ENCODE assay signal across 8 cellular contexts in genomic region chr5:13987843-13988464, GRCh38. TPM values are rescaled to one million over a fixed set of nuclear protein-coding genes. Genes with fewer than 3 reads are reported as not detected.
DNase-seq lines count a peak whose midpoint lies in the region; ATAC-seq and TF ChIP-seq lines count a peak whose summit lies in the region.

No MANE protein-coding gene starts in this region.

- H3K9me2 ChIP-seq in PC-9 (ENCODE audit: insufficient read depth) = no peaks in the 10 kb centered on the region

- peak overlapping the region; percentile 25; the same call in 1 of the 2 replicates for H3K27ac ChIP-seq in PC-9
- H3K27ac ChIP-seq in coronary artery = no peak overlapping the region
- H3K27ac ChIP-seq in lung (ENCODE audit: low read depth in 1 of 2, low read length in 1 of 2) = no peak overlapping the region
- H3K27ac ChIP-seq in effector memory CD4-positive, alpha-beta T cell (ENCODE audit: insufficient read depth, low read length, poor library complexity, severe bottlenecking) = no peak overlapping the region

- WGBS in lung, 2 donors = 16 to 17% methylated on average over 7 of the region's 7 CpGs

- H2AFZ ChIP-seq in PC-9 = no peak overlapping the region

- CTCF ChIA-PET in PC-9 (lab: Charles Lee) = interaction anchor here (0.6 to 1.8 kb wide), 8 partner anchors 45 to 573 kb away, joined by 3 to 10 read pairs (median 4); no protein-coding TSS in a partner anchor

- H3K79me2 ChIP-seq in PC-9 (ENCODE audit: low read depth) = peaks cover 13% of the 10 kb centered on the region; the same call in 1 of the 2 replicates

- H3K4me1 ChIP-seq in PC-9 (replicated peaks; ENCODE audit: insufficient read depth) (peaks cover 30% of the 10 kb centered on the region), lung (ENCODE audit: control insufficient read depth in 2 of 2, insufficient read depth in 2 of 2, low read length in 2 of 2) (no peaks in the 10 kb centered on the region)
- H3K4me1 ChIP-seq in effector memory CD4-positive, alpha-beta T cell (ENCODE audit: control insufficient read depth, insufficient read depth, low read length, poor library complexity, severe bottlenecking) = no peaks in the 10 kb centered on the region

- H3K9me3 ChIP-seq in PC-9 (ENCODE audit: insufficient read depth, low read depth) = no peaks in the 10 kb centered on the region
- H3K9me3 ChIP-seq in lung (ENCODE audit: control insufficient read depth in 2 of 2, insufficient read depth in 1 of 2, low read length in 1 of 2) = no peaks in the 10 kb centered on the region
- H3K9me3 ChIP-seq in effector memory CD4-positive, alpha-beta T cell (ENCODE audit: control insufficient read depth, low read length) = no peaks in the 10 kb centered on the region

- peaks cover 8% of the 10 kb centered on the region; the same call in 1 of the 2 replicates for H3F3A ChIP-seq in PC-9 (ENCODE audit: insufficient read depth, low read depth)

- DNase-seq in DMS79 (lab: John Stamatoyannopoulos, UW) (peak; percentile 11), Kasumi-1 (lab: John Stamatoyannopoulos, UW) (peak; percentile 74 to 75), PC-9 (peak; percentile 69 to 87), coronary artery (ENCODE audit: low spot score) (no peak), lung (ENCODE audit: low spot score) (peak; percentile 60)
- DNase-seq in effector memory CD4-positive, alpha-beta T cell = no peak

- H3K36me3 ChIP-seq in PC-9 (ENCODE audit: low read depth) = no peaks in the 10 kb centered on the region
- H3K36me3 ChIP-seq in lung (ENCODE audit: control insufficient read depth in 2 of 2, insufficient read depth in 2 of 2, low read length in 2 of 2) = no peaks in the 10 kb centered on the region
- H3K36me3 ChIP-seq in effector memory CD4-positive, alpha-beta T cell (ENCODE audit: control insufficient read depth, insufficient read depth, low read length) = no peaks in the 10 kb centered on the region

- no peak overlapping the region for H3K4me3 ChIP-seq in PC-9
- no peak overlapping the region for H3K4me3 ChIP-seq in coronary artery
- no peak overlapping the region for H3K4me3 ChIP-seq in lung
- no peak overlapping the region for H3K4me3 ChIP-seq in effector memory CD4-positive, alpha-beta T cell (ENCODE audit: insufficient read depth, low read depth, low read length, poor library complexity, severe bottlenecking)

- peak; percentile 74 for ATAC-seq in GM19455 (IDR thresholded peaks at IDR 0.05; ENCODE audit: unreplicated experiment)
- ATAC-seq in lung (ENCODE audit: insufficient read depth, low FRiP score) = peak; percentile 53
- ATAC-seq in HG03521 (IDR thresholded peaks at IDR 0.05; ENCODE audit: unreplicated experiment) = no peak

- TF ChIP-seq CTCF in PC-9 (conservative IDR thresholded peaks at IDR 0.05) (peak; percentile 97), coronary artery (IDR thresholded peaks at IDR 0.05) (peak; percentile 47), lung (IDR thresholded peaks at IDR 0.05; ENCODE audit: control extremely low read depth, extremely low read depth) (peak; percentile 60)

- no peaks in the 10 kb centered on the region for H4K20me1 ChIP-seq in PC-9 (ENCODE audit: insufficient read depth)

- H3K27me3 ChIP-seq in PC-9 (ENCODE audit: insufficient read depth, low read depth) (no peaks in the 10 kb centered on the region), lung (ENCODE audit: control insufficient read depth, insufficient read depth) (no peaks in the 10 kb centered on the region)
- no peaks in the 10 kb centered on the region for H3K27me3 ChIP-seq in effector memory CD4-positive, alpha-beta T cell (replicated peaks; ENCODE audit: control insufficient read depth, insufficient read depth, low read length, poor library complexity, severe bottlenecking)

- intact Hi-C loops in PC-9 (cut with micrococcal nuclease; ENCODE audit: unreplicated experiment) = loop anchor here (1.0 to 5.0 kb wide), 9 partner anchors 23 to 674 kb away; partner anchors contain the start of genes OTULIN and TRIO

- POLR2A ChIA-PET in PC-9 (lab: Charles Lee; ENCODE audit: unreplicated experiment) = interaction anchor here (0.6 to 0.7 kb wide), 2 partner anchors 50 to 282 kb away, joined by 3 to 4 read pairs; no protein-coding TSS in a partner anchor

- no TSS peak for BruUV-seq in PC-9 (replicated peaks; lab: Mats Ljungman, UMichigan)

- peak overlapping the region; percentile 26 for H3K4me2 ChIP-seq in PC-9

RNA-seq across cellular contexts. Expression of gene DNAH5, which starts 43.5 kb away (rescaled TPM):
- total RNA-seq in PC-9 (2021) (9.5 and 9.7 TPM in 2 replicates), lung (10 to 100 TPM; 29.3 to 29.7 TPM)
- polyA plus RNA-seq in lung = 1 to 10 TPM; 2.7 to 3.1 TPM

Comparison
In these comparisons a context has a peak if more than half of its experiments do, and no peak if none do; other contexts are left out.
1. DNase-seq: peak in DMS79 (single experiment), Kasumi-1 (2 of 2), PC-9 (2 of 2) and lung (single experiment); none in coronary artery (single experiment) and effector memory CD4-positive, alpha-beta T cell (0 of 3).
2. CTCF ChIP-seq: peak in every context shown above with its lines; median percentile 97 in PC-9; 60 in lung; 47 in coronary artery.